ENCODE assay signal across 8 cellular contexts in the genomic region with DNA sequence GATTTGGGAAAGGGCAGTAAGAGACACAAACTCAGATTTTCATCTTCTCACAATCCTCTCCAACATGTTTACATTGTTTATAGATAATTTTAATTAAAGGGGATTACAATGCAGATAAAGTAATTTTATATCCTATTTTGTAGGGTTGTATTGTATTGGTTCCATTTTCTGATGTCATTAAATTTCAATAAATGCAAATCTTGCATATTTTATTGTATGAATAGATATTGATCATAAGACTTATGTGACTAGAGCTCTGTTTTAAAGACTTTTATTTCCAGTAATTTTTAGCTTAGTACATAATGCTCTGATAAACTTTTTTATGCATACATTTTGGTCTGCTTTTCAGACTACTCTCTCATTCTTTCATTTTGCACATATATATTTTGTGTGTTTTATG.
"Had no signal": no experiment of that assay in that cellular context is flagged by ENCODE, and none has a peak within 500 bp of the region (broad histone marks: within the 10 kb centered on the region; RNA-seq: fewer than 3 reads in every experiment).

No MANE protein-coding gene starts in this region.

- DNase-seq: GDM1, GF-D8 had no signal

- H3K4me3 ChIP-seq: GM12878 had no signal

- ATAC-seq: GM12878 had no signal

- FAIRE-seq: G401.6, GM12878, GM12891, GM12892, GM18507, GM19239 had no signal
